ENCODE assay signal across 11 cellular contexts in genomic region chr5:151923865-151924264, GRCh38. TPM values are rescaled to one million over a fixed set of nuclear protein-coding genes. Genes with fewer than 3 reads are reported as not detected.
A peak's percentile ranks its signal among the peaks of the same experiment; 100 is the strongest.
DNase-seq lines count a peak whose midpoint lies in the region; ATAC-seq and TF ChIP-seq lines count a peak whose summit lies in the region.
"Had no signal": no experiment of that assay in that cellular context is flagged by ENCODE, and none has a peak within 500 bp of the region (broad histone marks: within the 10 kb centered on the region; RNA-seq: fewer than 3 reads in every experiment).

No MANE protein-coding gene starts in this region.

- no peaks in the 10 kb centered on the region for H3K36me3 ChIP-seq in MG63
- H3K36me3 ChIP-seq: heart right ventricle had no signal

- no peaks in the 10 kb centered on the region; the same call in none of the 2 replicates for H3K27me3 ChIP-seq in MG63

- in situ Hi-C loops in astrocyte of the spinal cord (cut with HindIII; ENCODE audit: low sequenced_read_pairs): no loop called here

- ATAC-seq in left lobe of liver: peak; percentile 58
- ATAC-seq in HG02763 (IDR thresholded peaks at IDR 0.05; ENCODE audit: unreplicated experiment): no peak
- no peak for ATAC-seq in HG02588 (IDR thresholded peaks at IDR 0.05; ENCODE audit: unreplicated experiment)
- no peak for ATAC-seq in HG02981 (IDR thresholded peaks at IDR 0.05; ENCODE audit: unreplicated experiment)

- DNase-seq in DMS53 (lab: John Stamatoyannopoulos, UW) (peak; percentile 81), MG63 (peak; percentile 39), astrocyte of the spinal cord (ENCODE audit: low read depth, low spot score) (no peak), left lobe of liver (ENCODE audit: low spot score) (no peak), SKM-1 treated with dmso at 0.1 percent for 144 hours (lab: John Stamatoyannopoulos, UW; ENCODE audit: unreplicated experiment) (no peak)

- H3K9me3 ChIP-seq in MG63: peaks cover 3% of the 10 kb centered on the region
- H3K9me3 ChIP-seq: heart right ventricle had no signal

- peak; percentile 29 for TF ChIP-seq CTCF in astrocyte of the spinal cord (IDR thresholded peaks at IDR 0.05; ENCODE audit: low read depth, low read length)

- H3K4me3 ChIP-seq in MG63: no peak overlapping the region
- no peak overlapping the region for H3K4me3 ChIP-seq in astrocyte of the spinal cord (ENCODE audit: low read depth, low read length)
- H3K4me3 ChIP-seq: heart right ventricle had no signal

RNA-seq across cellular contexts. Expression of gene GLRA1, which starts 0.8 kb away (rescaled TPM):
- not detected in 2 replicates for total RNA-seq in MG63 (2014; rRNA removed; shearing (Covaris generic); ENCODE audit: low replicate concordance)
- not detected for total RNA-seq in left lobe of liver
- total RNA-seq: heart right ventricle, right cardiac atrium, subcutaneous adipose tissue had no signal

Comparison
In these comparisons a context has a peak if more than half of its experiments do, and no peak if none do; other contexts are left out.
1. DNase-seq: peak in DMS53 (single experiment) and MG63 (single experiment); none in astrocyte of the spinal cord (single experiment), left lobe of liver (single experiment) and SKM-1 treated with dmso at 0.1 percent for 144 hours (single experiment).